In the genomic region with DNA sequence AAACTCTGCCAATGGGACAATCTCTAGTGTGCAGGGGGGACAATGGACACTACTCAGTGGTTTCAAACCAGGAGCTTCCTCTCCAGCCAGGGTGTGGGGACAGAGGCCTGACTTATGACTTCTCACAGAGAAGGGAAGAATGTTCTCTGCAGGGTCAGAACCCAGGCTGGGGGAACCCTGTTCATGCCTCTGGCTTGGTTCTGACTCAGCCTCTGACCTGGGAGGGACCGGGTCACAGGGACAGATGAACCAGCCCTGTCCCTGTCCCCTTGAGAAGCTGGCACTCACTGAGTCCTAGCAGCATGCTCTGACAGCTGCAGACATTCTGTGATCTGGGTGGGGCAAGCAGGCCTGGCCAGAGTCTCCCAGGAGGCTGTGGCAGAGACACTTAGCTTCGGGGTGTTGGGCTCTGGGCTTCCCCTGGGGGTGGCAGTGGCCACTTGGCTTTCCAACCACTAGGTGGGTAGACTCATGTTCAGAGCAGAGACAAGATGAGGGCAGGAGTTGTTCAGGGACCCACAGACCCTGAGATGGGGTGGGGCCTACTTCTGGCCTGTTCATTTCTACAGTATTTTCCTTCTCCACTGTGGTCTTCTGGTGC, we compare ENCODE assay signal across 9 cellular contexts. TPM values are rescaled to one million over a fixed set of nuclear protein-coding genes. Genes with fewer than 3 reads are reported as not detected.
DNase-seq lines count a peak whose midpoint lies in the region; ATAC-seq and TF ChIP-seq lines count a peak whose summit lies in the region.
"Had no signal": no experiment of that assay in that cellular context is flagged by ENCODE, and none has a peak within 500 bp of the region (broad histone marks: within the 10 kb centered on the region; RNA-seq: fewer than 3 reads in every experiment).

No MANE protein-coding gene starts in this region.

- H3K79me2 ChIP-seq in GM23338 (replicated peaks; ENCODE audit: insufficient read depth): no peaks in the 10 kb centered on the region

- H3K27ac ChIP-seq in GM23338 (ENCODE audit: low read depth) (no peak overlapping the region), angular gyrus (ENCODE audit: low read depth, low read length) (peak overlapping the region; percentile 50), left lung (peak overlapping the region; percentile 28 to 42), stomach (peak overlapping the region; percentile 62 to 92 (median 72))

- no peaks in the 10 kb centered on the region for H3K27me3 ChIP-seq in GM23338 (ENCODE audit: insufficient read depth)
- H3K27me3 ChIP-seq in left lung: no peaks in the 10 kb centered on the region
- H3K27me3 ChIP-seq in stomach: no peaks in the 10 kb centered on the region

- peak; percentile 24; the same call in 1 of the 3 replicates for ATAC-seq in GM23338
- ATAC-seq in left lung: peak; percentile 46
- no peak for ATAC-seq in GM21723 (IDR thresholded peaks at IDR 0.05; ENCODE audit: unreplicated experiment)

- no peaks in the 10 kb centered on the region for H3K9me2 ChIP-seq in GM23338 (ENCODE audit: insufficient read depth)

- no peak for TF ChIP-seq EP300 in stomach (IDR thresholded peaks at IDR 0.05)

- H3K36me3 Mint-ChIP-seq in GM23338 (ENCODE audit: low read depth): no peaks in the 10 kb centered on the region; the same call in 2 of the 3 replicates

- H3K27ac Mint-ChIP-seq in GM23338: no peak overlapping the region

- no peak for TF ChIP-seq POLR2A in stomach (IDR thresholded peaks at IDR 0.05)

- H3K4me3 Mint-ChIP-seq in GM23338: no peak overlapping the region

- no peak for DNase-seq in GM23338 (ENCODE audit: low spot score)
- no peak for DNase-seq in left lung
- DNase-seq in stomach: peak; percentile 34
- no peak for DNase-seq in NCI-H2107 (lab: John Stamatoyannopoulos, UW)
- DNase-seq in NCI-H82 treated with DMSO at 0.1 percent for 48 hours (lab: John Stamatoyannopoulos, UW; ENCODE audit: unreplicated experiment): no peak
- no peak for DNase-seq in NCI-H2107 treated with DMSO at 0.1 percent for 48 hours (lab: John Stamatoyannopoulos, UW; ENCODE audit: unreplicated experiment)
- DNase-seq: NCI-H2029 had no signal

- no peak for TF ChIP-seq CTCF in GM23338 (conservative IDR thresholded peaks at IDR 0.05; ENCODE audit: low read depth in 2 of 2)
- TF ChIP-seq CTCF in left lung (IDR thresholded peaks at IDR 0.05): no peak
- no peak for TF ChIP-seq CTCF in stomach (IDR thresholded peaks at IDR 0.05)

- H3K4me1 ChIP-seq in GM23338 (ENCODE audit: insufficient read depth) (peaks cover 13% of the 10 kb centered on the region), left lung (peaks cover 21 to 80% of the 10 kb centered on the region in 2 donors), stomach (peaks cover 77 to 100% (median 88%) of the 10 kb centered on the region in 4 donors)

- H3K9me3 ChIP-seq in left lung (no peaks in the 10 kb centered on the region), stomach (no peaks in the 10 kb centered on the region)

- H3K4me1 Mint-ChIP-seq in GM23338: peaks cover 18% of the 10 kb centered on the region

- H3K27me3 Mint-ChIP-seq in GM23338 (ENCODE audit: insufficient read depth, low read depth, poor library complexity): peaks cover 7% of the 10 kb centered on the region

- H2AFZ ChIP-seq in GM23338: no peak overlapping the region

- H4K20me1 ChIP-seq in GM23338 (replicated peaks; ENCODE audit: insufficient read depth): no peaks in the 10 kb centered on the region

- no peaks in the 10 kb centered on the region for H3K36me3 ChIP-seq in GM23338 (ENCODE audit: insufficient read depth)
- H3K36me3 ChIP-seq in left lung: no peaks in the 10 kb centered on the region
- no peaks in the 10 kb centered on the region for H3K36me3 ChIP-seq in stomach

- no peaks in the 10 kb centered on the region for H3F3A ChIP-seq in GM23338 (replicated peaks; ENCODE audit: low read depth)

- no peak overlapping the region for H3K4me2 ChIP-seq in GM23338

- WGBS in stomach, 5 donors: 30 to 73% (median 55%) methylated on average over 2 of the region's 2 CpGs

- H3K4me3 ChIP-seq in GM23338 (no peak overlapping the region), left lung (no peak overlapping the region), stomach (no peak overlapping the region)

- H3K9me3 Mint-ChIP-seq in GM23338: no peaks in the 10 kb centered on the region

- intact Hi-C loops in left lung (cut with DNase I): no loop called here
- intact Hi-C loops in stomach (cut with DNase I; ENCODE audit: low total_unique reads): no loop called here

TF ChIP-seq in GM23338, 12 proteins besides CTCF, POLR2A, EP300 and RAD21:
- TF ChIP-seq NANOG (IDR thresholded peaks at IDR 0.05; ENCODE audit: borderline replicate concordance): no peak

RNA-seq across cellular contexts. Expression of gene TSPAN15, which starts 13.6 kb away (rescaled TPM):
- 10.1 and 12.5 TPM in 2 replicates for total RNA-seq in GM23338 (2014; rRNA removed; shearing (Covaris generic))
- 6.6 TPM in 2 replicates for polyA plus RNA-seq in GM23338 (2016; fragmentation: Nextera tagmentation; extraction: Ambion mirVana)
- total RNA-seq in left lung: 10 to 100 TPM; 52.4 to 67.9 TPM
- total RNA-seq in stomach: 100 to 1,000 TPM in 1 of 5 donors, 10 to 100 TPM in 4; 23.5 to 153 (median 97.4) TPM
- polyA plus RNA-seq in stomach: 10 to 100 TPM; 35.4 to 67.8 (median 55.8) TPM

RNA-seq across cellular contexts. Expression of gene TACR2, which starts 48.2 kb away (rescaled TPM):
- 0.54 TPM in 1 of 2 replicates, not detected in the other for total RNA-seq in GM23338 (2014; rRNA removed; shearing (Covaris generic))
- polyA plus RNA-seq in GM23338 (2016; fragmentation: Nextera tagmentation; extraction: Ambion mirVana) (not detected in 2 replicates), stomach (10 to 100 TPM in 1 of 3 donors, under 1 TPM in 1, not detected in 1; 0.56 to 67.8 TPM)
- total RNA-seq in left lung (under 1 TPM; 0.31 to 0.55 TPM), stomach (100 to 1,000 TPM in 1 of 5 donors, 10 to 100 TPM in 3, 1 to 10 TPM in 1; 5.7 to 133 (median 14.3) TPM)
